ENCODE assay signal across 1 cellular context in genomic region chr11:130388607-130389205, GRCh38.
TF ChIP-seq lines count a peak whose summit lies in the region.

No MANE protein-coding gene starts in this region.

TF ChIP-seq in H1, 55 proteins besides CTCF, POLR2A, EP300 and RAD21:
- no peak for TF ChIP-seq CHD7 (IDR thresholded peaks at IDR 0.05; ENCODE audit: insufficient replicate concordance, low read length)
- no peak for TF ChIP-seq EZH2 (IDR thresholded peaks at IDR 0.05; ENCODE audit: low read depth, low read length, severe bottlenecking)
- TF ChIP-seq TBP (IDR thresholded peaks at IDR 0.05; ENCODE audit: low read depth, low read length), result no peak
- no peak for TF ChIP-seq ATF3 (IDR thresholded peaks at IDR 0.05; ENCODE audit: insufficient read depth, low read depth, low read length)
- TF ChIP-seq SUZ12 (IDR thresholded peaks at IDR 0.05; ENCODE audit: low read length), result no peak
- no peak for TF ChIP-seq SP1 (IDR thresholded peaks at IDR 0.05; ENCODE audit: low read depth, low read length)
- no peak for TF ChIP-seq SP4 (IDR thresholded peaks at IDR 0.05; ENCODE audit: low read length)
- TF ChIP-seq HDAC6 (IDR thresholded peaks at IDR 0.05; ENCODE audit: low read depth, low read length), result no peak
- no peak for TF ChIP-seq EGR1 (IDR thresholded peaks at IDR 0.05; ENCODE audit: borderline replicate concordance, low read depth, low read length)
- no peak for TF ChIP-seq RXRA (IDR thresholded peaks at IDR 0.05; ENCODE audit: insufficient read depth, low read depth, low read length)
- no peak for TF ChIP-seq KDM4A (IDR thresholded peaks at IDR 0.05; ENCODE audit: low read depth, low read length, severe bottlenecking)
- no peak for TF ChIP-seq POU5F1 (IDR thresholded peaks at IDR 0.05; ENCODE audit: low read depth, low read length)
